Comparison of ENCODE assay signal across 17 cellular contexts in the genomic region with DNA sequence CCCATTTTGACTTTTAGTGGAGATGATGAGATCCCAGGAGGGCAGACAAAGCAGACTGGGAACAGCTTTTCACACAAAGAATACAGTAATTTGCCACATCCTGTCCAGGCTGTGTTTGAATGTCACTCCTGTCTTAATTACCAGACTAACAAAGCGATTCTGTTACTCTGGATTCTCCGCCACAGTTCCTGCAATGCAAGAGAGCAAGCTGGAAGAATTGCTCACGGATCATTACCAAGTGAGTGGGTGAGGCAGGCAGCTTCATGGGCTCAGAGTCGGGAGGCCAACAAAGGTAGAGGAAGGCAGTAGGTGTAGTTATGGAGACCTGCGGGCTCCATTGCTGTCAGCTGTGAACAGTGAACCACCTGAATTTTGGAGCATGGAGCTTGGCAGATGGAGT.
DNase-seq lines count a peak whose midpoint lies in the region; ATAC-seq lines count a peak whose summit lies in the region.
"Had no signal": no experiment of that assay in that cellular context is flagged by ENCODE, and none has a peak within 500 bp of the region (broad histone marks: within the 10 kb centered on the region; RNA-seq: fewer than 3 reads in every experiment).

No MANE protein-coding gene starts in this region.

- no peaks in the 10 kb centered on the region for H3K4me1 ChIP-seq in endocrine pancreas (ENCODE audit: control insufficient read depth, insufficient read depth, low read length)

- no peaks in the 10 kb centered on the region for H3K27me3 ChIP-seq in endocrine pancreas (ENCODE audit: control insufficient read depth, insufficient read depth, low read length)

- H3K4me3 ChIP-seq in endocrine pancreas (ENCODE audit: control insufficient read depth, insufficient read depth, low read length) = peak overlapping the region; percentile 50

- no peaks in the 10 kb centered on the region for H3K9me3 ChIP-seq in endocrine pancreas (ENCODE audit: control insufficient read depth, low read length)

- ATAC-seq in GM19328 (IDR thresholded peaks at IDR 0.05; ENCODE audit: unreplicated experiment) (no peak), HG03460 (IDR thresholded peaks at IDR 0.05; ENCODE audit: unreplicated experiment) (no peak), left colon (no peak)
- ATAC-seq: left ventricle myocardium superior had no signal

- H3K9ac ChIP-seq in endocrine pancreas (ENCODE audit: control insufficient read depth, insufficient read depth, low read length) = no peak overlapping the region
- H3K9ac ChIP-seq: KMS-11 had no signal

- DNase-seq in COLO668 (lab: John Stamatoyannopoulos, UW; ENCODE audit: unreplicated experiment) (peak; percentile 49), NCI-H146 (lab: John Stamatoyannopoulos, UW) (peak; percentile 94), NCI-H345 treated with DMSO at 0.1 percent for 48 hours (lab: John Stamatoyannopoulos, UW; ENCODE audit: unreplicated experiment) (peak; percentile 94), left colon (no peak), DMS53 treated with DMSO at 0.1 percent for 48 hours (lab: John Stamatoyannopoulos, UW; ENCODE audit: unreplicated experiment) (no peak)
- DNase-seq: activated CD4-positive, CD25-positive, alpha-beta regulatory T cell treated with anti-CD3 and anti-CD28 coated beads, Interleukin-2, amount 50 U/mL, for 72 hours; activated CD8-positive, alpha-beta memory T cell treated with anti-CD3 and anti-CD28 coated beads, Interleukin-2, amount 50 U/mL, for 4 hours; activated naive CD8-positive, alpha-beta T cell treated with anti-CD3 and anti-CD28 coated beads for 36 hours; effector memory CD4-positive, alpha-beta T cell; HFFc6; left ventricle myocardium superior; posterior cingulate gyrus; T-helper 2 cell had no signal

- H3K36me3 ChIP-seq in endocrine pancreas (ENCODE audit: control insufficient read depth, insufficient read depth, low read length) = no peaks in the 10 kb centered on the region

- intact Hi-C loops in left colon (cut with DNase I, micrococcal nuclease) = no loop called here

Comparison
In these comparisons a context has a peak if more than half of its experiments do, and no peak if none do; other contexts are left out.
1. DNase-seq: peak in COLO668 (single experiment), NCI-H146 (single experiment) and NCI-H345 treated with DMSO at 0.1 percent for 48 hours (single experiment); none in left colon (0 of 2) and DMS53 treated with DMSO at 0.1 percent for 48 hours (single experiment).